In the genomic region with DNA sequence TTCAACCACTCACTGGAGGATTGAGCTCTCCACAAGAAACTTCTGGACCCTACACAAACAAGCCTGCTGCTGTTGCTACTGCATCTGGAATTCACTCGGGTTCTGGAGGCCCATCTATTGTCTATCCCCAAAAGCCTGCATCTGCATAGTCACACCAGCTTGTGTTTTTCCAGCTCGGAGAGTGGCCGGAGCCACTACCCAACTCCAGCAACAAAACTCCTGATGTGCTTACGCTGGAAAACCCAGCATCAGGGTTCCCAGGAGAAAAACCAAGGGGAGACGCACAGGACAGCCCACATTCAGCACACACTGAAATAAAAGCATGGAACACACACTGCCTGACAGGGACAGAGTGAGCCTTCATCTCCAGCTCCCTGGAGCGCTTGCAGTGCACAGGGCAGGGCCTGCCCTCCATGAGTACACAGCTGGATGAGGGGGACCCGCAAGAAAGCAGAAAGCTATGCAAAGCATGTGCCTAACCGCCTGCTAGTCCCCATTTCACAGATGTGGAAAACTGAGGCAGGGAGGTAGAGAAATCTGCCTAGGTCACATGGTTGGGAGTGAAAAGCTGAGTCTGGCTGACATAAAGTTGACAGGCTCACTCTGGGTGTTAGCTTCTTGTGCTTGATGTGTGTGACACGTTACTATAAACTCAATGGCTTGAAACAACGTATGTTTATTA, we compare ENCODE assay signal across 12 cellular contexts.
"Had no signal": no experiment of that assay in that cellular context is flagged by ENCODE, and none has a peak within 500 bp of the region (broad histone marks: within the 10 kb centered on the region; RNA-seq: fewer than 3 reads in every experiment).

No MANE protein-coding gene starts in this region.

- DNase-seq: activated CD4-positive, alpha-beta T cell treated with anti-CD3 and anti-CD28 coated beads, Interleukin-2, amount 10 ng/mL, durations not matched to agents 7 days and 5 days; activated CD4-positive, CD25-positive, alpha-beta regulatory T cell; activated CD8-positive, alpha-beta memory T cell treated with anti-CD3 and anti-CD28 coated beads for 24 hours; activated naive CD4-positive, alpha-beta T cell treated with anti-CD3 and anti-CD28 coated beads, Interleukin-2, amount 10 ng/mL, durations not matched to agents 7 days and 5 days; endodermal cell; natural killer cell; T-helper 2 cell had no signal

- H3K4me3 Mint-ChIP-seq: activated CD4-positive, alpha-beta T cell treated with anti-CD3 and anti-CD28 coated beads, Interleukin-2, amount 10 ng/mL, durations not matched to agents 7 days and 5 days; activated naive CD4-positive, alpha-beta T cell treated with anti-CD3 and anti-CD28 coated beads, Interleukin-2, amount 10 ng/mL, durations not matched to agents 7 days and 5 days; endodermal cell; natural killer cell; stimulated activated effector memory CD8-positive, alpha-beta T cell treated with anti-CD3 and anti-CD28 coated beads, Interleukin-12 subunit alpha, Interleukin-12 subunit beta, amount 100 ng/mL, for 72 hours had no signal

- H3K27me3 Mint-ChIP-seq: activated CD4-positive, alpha-beta T cell treated with anti-CD3 and anti-CD28 coated beads, Interleukin-2, amount 10 ng/mL, durations not matched to agents 7 days and 5 days; activated naive CD4-positive, alpha-beta T cell treated with anti-CD3 and anti-CD28 coated beads, Interleukin-2, amount 10 ng/mL, durations not matched to agents 7 days and 5 days had no signal

- H3K27ac Mint-ChIP-seq: activated CD4-positive, alpha-beta T cell treated with anti-CD3 and anti-CD28 coated beads, Interleukin-2, amount 10 ng/mL, durations not matched to agents 7 days and 5 days; activated naive CD4-positive, alpha-beta T cell treated with anti-CD3 and anti-CD28 coated beads, Interleukin-2, amount 10 ng/mL, durations not matched to agents 7 days and 5 days had no signal

- H3K9me3 Mint-ChIP-seq: activated CD4-positive, alpha-beta T cell treated with anti-CD3 and anti-CD28 coated beads, Interleukin-2, amount 10 ng/mL, durations not matched to agents 7 days and 5 days; activated naive CD4-positive, alpha-beta T cell treated with anti-CD3 and anti-CD28 coated beads, Interleukin-2, amount 10 ng/mL, durations not matched to agents 7 days and 5 days; endodermal cell; natural killer cell; stimulated activated effector memory CD8-positive, alpha-beta T cell treated with anti-CD3 and anti-CD28 coated beads, Interleukin-12 subunit alpha, Interleukin-12 subunit beta, amount 100 ng/mL, for 72 hours had no signal

- H3K9me3 ChIP-seq: adrenal gland, upper lobe of left lung had no signal

- H3K27ac ChIP-seq: upper lobe of left lung had no signal

- H3K36me3 ChIP-seq: adrenal gland, upper lobe of left lung had no signal

- ATAC-seq: left lobe of liver; natural killer cell; stimulated activated effector memory CD8-positive, alpha-beta T cell treated with anti-CD3 and anti-CD28 coated beads, Interleukin-12 subunit alpha, Interleukin-12 subunit beta, amount 100 ng/mL, for 72 hours had no signal

- H3K4me3 ChIP-seq: adrenal gland, skin epidermis, upper lobe of left lung had no signal

- H3K36me3 Mint-ChIP-seq: natural killer cell; stimulated activated effector memory CD8-positive, alpha-beta T cell treated with anti-CD3 and anti-CD28 coated beads, Interleukin-12 subunit alpha, Interleukin-12 subunit beta, amount 100 ng/mL, for 72 hours had no signal

- H3K27me3 ChIP-seq: adrenal gland, upper lobe of left lung had no signal
